Comparison of ENCODE assay signal across 9 cellular contexts in the genomic region with DNA sequence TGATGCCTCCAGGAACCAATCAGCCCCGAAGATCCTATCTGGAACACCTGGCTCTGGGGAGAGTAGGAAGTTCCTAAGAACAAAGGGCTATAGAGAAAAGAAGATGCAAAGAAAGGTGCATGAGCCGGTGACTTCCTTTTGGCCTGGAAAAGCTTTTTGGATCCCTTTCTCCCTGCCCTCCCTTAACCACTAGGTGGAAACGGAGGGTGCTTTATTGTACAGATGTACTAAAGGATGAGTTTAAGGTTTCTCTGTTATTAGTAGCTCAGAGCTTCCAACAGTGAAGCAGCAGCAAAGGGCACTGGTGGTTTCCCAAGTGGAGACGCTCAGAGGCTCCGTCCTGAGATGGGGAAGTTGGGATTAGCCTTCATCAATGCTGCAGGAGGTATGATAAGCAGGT. TPM values are rescaled to one million over a fixed set of nuclear protein-coding genes. Genes with fewer than 3 reads are reported as not detected.
DNase-seq lines count a peak whose midpoint lies in the region; ATAC-seq, FAIRE-seq and TF ChIP-seq lines count a peak whose summit lies in the region.
"Had no signal": no experiment of that assay in that cellular context is flagged by ENCODE, and none has a peak within 500 bp of the region (broad histone marks: within the 10 kb centered on the region; RNA-seq: fewer than 3 reads in every experiment).

No MANE protein-coding gene starts in this region.

- H3K4me2 ChIP-seq in keratinocyte (ENCODE audit: control insufficient read depth, extremely low read depth, insufficient read depth, low read depth, low read length): peak overlapping the region; percentile 28

- dilution Hi-C loops in keratinocyte (cut with MboI; ENCODE audit: extremely low pct_ligation_motif_present, low sequenced_read_pairs): no loop called here

- intact Hi-C loops in activated T-helper 2 cell treated with anti-CD3 and anti-CD28 coated beads, Interferon-gamma antibody, Interleukin-2, Interleukin-4, amounts not matched to agents 10 μg/mL and 5 μg/mL and 100 μg/mL, durations not matched to agents 14 hours and 24 hours and 36 hours (cut with micrococcal nuclease): loop anchor here (1.0 to 5.0 kb wide), 2 partner anchors 62 to 104 kb away; partner anchors contain the start of gene TFG
- intact Hi-C loops in posterior vena cava (cut with DNase I): loop anchor here in 1 of 2 donors (10.0 kb wide), 1 partner anchor 139 kb away; no protein-coding TSS in a partner anchor

- no peaks in the 10 kb centered on the region for H4K20me1 ChIP-seq in keratinocyte (ENCODE audit: control insufficient read depth, extremely low read depth, insufficient read depth, low read length)

- FAIRE-seq in keratinocyte (lab: Jason Lieb, UNC): peak; percentile 92

- TF ChIP-seq CTCF in LNCAP (IDR thresholded peaks at IDR 0.05) (peak; percentile 47; the same call in 1 of the 2 replicates), keratinocyte (optimal IDR thresholded peaks at IDR 0.05 in 1 of 3, IDR thresholded peaks at IDR 0.05 in 1 of 3, conservative IDR thresholded peaks at IDR 0.05 in 1 of 3; ENCODE audit: extremely low read depth in 1 of 3, insufficient read depth in 2 of 3, low read length in 3 of 3) (peak; percentile 54 to 75 (median 68))

- no peaks in the 10 kb centered on the region for H3K27me3 ChIP-seq in keratinocyte (ENCODE audit: control insufficient read depth, extremely low read depth, insufficient read depth, low read length)

- peak; percentile 49 for ATAC-seq in GM21723 (IDR thresholded peaks at IDR 0.05; ENCODE audit: unreplicated experiment)

- peak overlapping the region; percentile 56 for H3K4me3 Mint-ChIP-seq in activated T-helper 2 cell treated with anti-CD3 and anti-CD28 coated beads, Interferon-gamma antibody, Interleukin-2, Interleukin-4, amounts not matched to agents 10 μg/mL and 5 μg/mL and 100 μg/mL, durations not matched to agents 14 hours and 24 hours and 36 hours (ENCODE audit: low read depth)

- H3K9ac ChIP-seq in keratinocyte (ENCODE audit: control insufficient read depth, extremely low read depth, insufficient read depth, low read length): no peak overlapping the region

- H3K4me1 Mint-ChIP-seq in activated T-helper 2 cell treated with anti-CD3 and anti-CD28 coated beads, Interferon-gamma antibody, Interleukin-2, Interleukin-4, amounts not matched to agents 10 μg/mL and 5 μg/mL and 100 μg/mL, durations not matched to agents 14 hours and 24 hours and 36 hours (ENCODE audit: low read depth): peaks cover 34% of the 10 kb centered on the region

- DNase-seq in SIG-M5 treated with dmso at 0.1 percent for 504 hours (lab: John Stamatoyannopoulos, UW; ENCODE audit: unreplicated experiment): peak; percentile 32
- DNase-seq in SIG-M5 (lab: John Stamatoyannopoulos, UW): no peak
- no peak for DNase-seq in activated T-helper 2 cell treated with anti-CD3 and anti-CD28 coated beads, Interferon-gamma antibody, Interleukin-2, Interleukin-4, amounts not matched to agents 10 μg/mL and 5 μg/mL and 100 μg/mL, durations not matched to agents 14 hours and 24 hours and 36 hours (ENCODE audit: low spot score)
- DNase-seq in keratinocyte (ENCODE audit: low read depth, low spot score): no peak
- no peak for DNase-seq in HK-2 (ENCODE audit: unreplicated experiment)
- DNase-seq in posterior vena cava (ENCODE audit: low spot score): no peak
- DNase-seq: heart left ventricle had no signal

- H3K79me2 ChIP-seq in keratinocyte (ENCODE audit: control insufficient read depth, insufficient read depth, low read length): no peaks in the 10 kb centered on the region

- no peaks in the 10 kb centered on the region for H3K9me3 ChIP-seq in keratinocyte (ENCODE audit: control insufficient read depth, low read depth, low read length)

- peak overlapping the region; percentile 54 for H3K27ac Mint-ChIP-seq in activated T-helper 2 cell treated with anti-CD3 and anti-CD28 coated beads, Interferon-gamma antibody, Interleukin-2, Interleukin-4, amounts not matched to agents 10 μg/mL and 5 μg/mL and 100 μg/mL, durations not matched to agents 14 hours and 24 hours and 36 hours

- H3K27me3 Mint-ChIP-seq in activated T-helper 2 cell treated with anti-CD3 and anti-CD28 coated beads, Interferon-gamma antibody, Interleukin-2, Interleukin-4, amounts not matched to agents 10 μg/mL and 5 μg/mL and 100 μg/mL, durations not matched to agents 14 hours and 24 hours and 36 hours (ENCODE audit: low read depth): peaks cover 8% of the 10 kb centered on the region

- H3K9me1 ChIP-seq in keratinocyte (ENCODE audit: control insufficient read depth, extremely low read depth, insufficient read depth, low read length): no peaks in the 10 kb centered on the region

- peak overlapping the region; percentile 21 for H2AFZ ChIP-seq in keratinocyte (ENCODE audit: control insufficient read depth, low read length)

- H3K27ac ChIP-seq in keratinocyte (ENCODE audit: control insufficient read depth, insufficient read depth, low read length): peak overlapping the region; percentile 51

- H3K36me3 ChIP-seq in keratinocyte (ENCODE audit: control insufficient read depth in 2 of 2, extremely low read depth in 1 of 2, insufficient read depth in 2 of 2, low read length in 2 of 2): no peaks in the 10 kb centered on the region
- H3K36me3 ChIP-seq: heart left ventricle had no signal

- peaks cover 9% of the 10 kb centered on the region for H3K9me3 Mint-ChIP-seq in activated T-helper 2 cell treated with anti-CD3 and anti-CD28 coated beads, Interferon-gamma antibody, Interleukin-2, Interleukin-4, amounts not matched to agents 10 μg/mL and 5 μg/mL and 100 μg/mL, durations not matched to agents 14 hours and 24 hours and 36 hours

- no peaks in the 10 kb centered on the region for H3K36me3 Mint-ChIP-seq in activated T-helper 2 cell treated with anti-CD3 and anti-CD28 coated beads, Interferon-gamma antibody, Interleukin-2, Interleukin-4, amounts not matched to agents 10 μg/mL and 5 μg/mL and 100 μg/mL, durations not matched to agents 14 hours and 24 hours and 36 hours (ENCODE audit: low read depth)

- H3K4me3 ChIP-seq in keratinocyte (ENCODE audit: control insufficient read depth in 2 of 3, extremely low read depth in 1 of 3, insufficient read depth in 2 of 3, low read depth in 1 of 3, low read length in 3 of 3): no peak overlapping the region

- peaks cover 40% of the 10 kb centered on the region for H3K4me1 ChIP-seq in keratinocyte (ENCODE audit: control insufficient read depth, extremely low read depth, insufficient read depth, low read length)

RNA-seq across cellular contexts. Expression of gene ADGRG7, which starts 6.0 kb away (rescaled TPM):
- not detected in 2 replicates for total RNA-seq in activated T-helper 2 cell treated with anti-CD3 and anti-CD28 coated beads, Interferon-gamma antibody, Interleukin-2, Interleukin-4, amounts not matched to agents 10 μg/mL and 5 μg/mL and 100 μg/mL, durations not matched to agents 14 hours and 24 hours and 36 hours
- 0.03 to 0.06 TPM (median 0.03 TPM) in 3 replicates for polyA plus RNA-seq in keratinocyte
- 0.16 TPM for polyA plus RNA-seq in keratinocyte (2011; ENCODE audit: low read depth)
- polyA plus RNA-seq in keratinocyte (2011; cell fraction: cytosol; rRNA removed): not detected in 2 replicates
- 0.06 and 0.07 TPM in 2 replicates for polyA plus RNA-seq in keratinocyte (2011; cell fraction: nucleus; rRNA removed)
- 0.08 and 0.45 TPM in 2 replicates for polyA plus RNA-seq in keratinocyte (2012; ENCODE audit: low replicate concordance)
- 0.19 TPM in 1 of 3 replicates, not detected in the others for polyA minus RNA-seq in keratinocyte
- polyA minus RNA-seq in keratinocyte (2011; cell fraction: cytosol; rRNA and poly(A)+ RNA removed): not detected
- polyA minus RNA-seq in keratinocyte (2011; cell fraction: nucleus; rRNA and poly(A)+ RNA removed): not detected in 2 replicates
- not detected for total RNA-seq in posterior vena cava
- polyA plus RNA-seq: heart left ventricle had no signal
